22 cellular contexts compared by ENCODE assay signal in genomic region chr18:50189160-50189559, GRCh38. TPM values are rescaled to one million over a fixed set of nuclear protein-coding genes. Genes with fewer than 3 reads are reported as not detected.
DNase-seq lines count a peak whose midpoint lies in the region; ATAC-seq and TF ChIP-seq lines count a peak whose summit lies in the region.
"Had no signal": no experiment of that assay in that cellular context is flagged by ENCODE, and none has a peak within 500 bp of the region (broad histone marks: within the 10 kb centered on the region; RNA-seq: fewer than 3 reads in every experiment).

No MANE protein-coding gene starts in this region.

- peaks cover 14% of the 10 kb centered on the region for H3K4me1 Mint-ChIP-seq in memory B cell
- peaks cover 4% of the 10 kb centered on the region for H3K4me1 Mint-ChIP-seq in CD14-positive monocyte

- H3K9me3 Mint-ChIP-seq in memory B cell = no peaks in the 10 kb centered on the region
- peaks cover 0 to 6% (median 3%) of the 10 kb centered on the region in 7 donors for H3K9me3 Mint-ChIP-seq in CD14-positive monocyte
- H3K9me3 Mint-ChIP-seq: GM23338; naive thymus-derived CD8-positive, alpha-beta T cell had no signal

- H3K4me3 Mint-ChIP-seq in memory B cell = no peak overlapping the region
- H3K4me3 Mint-ChIP-seq in CD14-positive monocyte = peak overlapping the region in 1 of 2 donors; percentile 39
- H3K4me3 Mint-ChIP-seq: GM23338; naive thymus-derived CD8-positive, alpha-beta T cell had no signal

- WGBS in thyroid gland, 2 donors = 84 to 96% methylated on average over 1 of the region's 1 CpG

- no peak overlapping the region for H3K4me3 ChIP-seq in thyroid gland (replicated peaks in 1 of 3)
- H3K4me3 ChIP-seq: GM23338, K562, ovary, right lobe of liver, transverse colon had no signal

- H3K27ac Mint-ChIP-seq in memory B cell (no peak overlapping the region), CD14-positive monocyte (no peak overlapping the region)
- H3K27ac Mint-ChIP-seq: GM23338; naive thymus-derived CD8-positive, alpha-beta T cell had no signal

- no peak overlapping the region for H3K27ac ChIP-seq in thyroid gland
- H3K27ac ChIP-seq: ovary, right lobe of liver, RWPE1 had no signal

- H3K36me3 Mint-ChIP-seq in memory B cell = no peaks in the 10 kb centered on the region
- peaks cover 0 to 3% of the 10 kb centered on the region in 2 donors for H3K36me3 Mint-ChIP-seq in CD14-positive monocyte
- H3K36me3 Mint-ChIP-seq: naive thymus-derived CD8-positive, alpha-beta T cell had no signal

- intact Hi-C loops in CD14-positive monocyte (cut with micrococcal nuclease) (no loop called here), thyroid gland (cut with DNase I) (no loop called here)

- no peaks in the 10 kb centered on the region for H3K36me3 ChIP-seq in thyroid gland
- H3K36me3 ChIP-seq: ovary, right lobe of liver, transverse colon had no signal

- peaks cover 5 to 7% of the 10 kb centered on the region in 2 donors for H3K4me1 ChIP-seq in thyroid gland

- peak; percentile 77 for ATAC-seq in GM18868 (IDR thresholded peaks at IDR 0.05; ENCODE audit: unreplicated experiment)
- ATAC-seq in GM21825 (IDR thresholded peaks at IDR 0.05; ENCODE audit: unreplicated experiment) = peak; percentile 61
- ATAC-seq in HG03432 (IDR thresholded peaks at IDR 0.05; ENCODE audit: unreplicated experiment) = peak; percentile 78
- ATAC-seq in memory B cell (ENCODE audit: low read depth) = peak; percentile 27
- no peak for ATAC-seq in GM19455 (IDR thresholded peaks at IDR 0.05; ENCODE audit: unreplicated experiment)
- ATAC-seq: GM23338; K562; naive thymus-derived CD8-positive, alpha-beta T cell; right lobe of liver had no signal

- DNase-seq in memory B cell (ENCODE audit: low spot score in 2 of 2) (no peak), CD14-positive monocyte (ENCODE audit: low spot score) (no peak), thyroid gland (no peak), SKM-1 (lab: John Stamatoyannopoulos, UW; ENCODE audit: unreplicated experiment) (no peak)
- DNase-seq: activated CD4-positive, alpha-beta T cell treated with anti-CD3 and anti-CD28 coated beads for 48 hours; activated gamma-delta T cell; amygdala; MV-4-11; naive thymus-derived CD8-positive, alpha-beta T cell; NCI-H2081; NCI-H446 treated with DMSO at 0.1 percent for 48 hours; ovary; right lobe of liver; stimulated activated naive CD4-positive, alpha-beta T cell treated with Interleukin-2 at 50 U/mL for 16 hours had no signal

- no peaks in the 10 kb centered on the region for H3K9me3 ChIP-seq in thyroid gland
- H3K9me3 ChIP-seq: ovary, right lobe of liver, transverse colon had no signal

- no peaks in the 10 kb centered on the region for H3K27me3 ChIP-seq in thyroid gland
- H3K27me3 ChIP-seq: ovary, right lobe of liver had no signal

- TF ChIP-seq CTCF in CD14-positive monocyte (IDR thresholded peaks at IDR 0.05) (no peak), thyroid gland (IDR thresholded peaks at IDR 0.05) (no peak)

- H3K27me3 Mint-ChIP-seq in memory B cell (peaks cover 9% of the 10 kb centered on the region), CD14-positive monocyte (ENCODE audit: low read depth in 3 of 3) (peaks cover 31 to 46% (median 37%) of the 10 kb centered on the region in 3 donors)

- TF ChIP-seq POLR2A in thyroid gland (IDR thresholded peaks at IDR 0.05) = no peak

RNA-seq across cellular contexts. Expression of gene MYO5B, which starts 5.8 kb away (rescaled TPM):
- not detected for polyA plus RNA-seq in CD14-positive monocyte
- total RNA-seq in thyroid gland = 100 to 1,000 TPM in 2 of 4 donors, 10 to 100 TPM in 2; 58.2 to 102 (median 89.9) TPM
- total RNA-seq: naive thymus-derived CD8-positive, alpha-beta T cell had no signal
